Comparison of ENCODE assay signal across 18 cellular contexts in genomic region chr15:101447561-101448071, GRCh38. TPM values are rescaled to one million over a fixed set of nuclear protein-coding genes. Genes with fewer than 3 reads are reported as not detected.
DNase-seq lines count a peak whose midpoint lies in the region; ATAC-seq and TF ChIP-seq lines count a peak whose summit lies in the region.
"Had no signal": no experiment of that assay in that cellular context is flagged by ENCODE, and none has a peak within 500 bp of the region (broad histone marks: within the 10 kb centered on the region; RNA-seq: fewer than 3 reads in every experiment).

No MANE protein-coding gene starts in this region.

- intact Hi-C loops in right lobe of liver (cut with DNase I) = loop anchor here in 1 of 2 donors (10.0 kb wide), 1 partner anchor 167 kb away; no protein-coding TSS in a partner anchor
- intact Hi-C loops in spleen (cut with DNase I; ENCODE audit: low total_unique reads) = no loop called here
- intact Hi-C loops in naive thymus-derived CD4-positive, alpha-beta T cell (cut with micrococcal nuclease) = no loop called here

- peaks cover 0 to 6% (median 2%) of the 10 kb centered on the region in 4 donors for H3K36me3 ChIP-seq in right lobe of liver
- peaks cover 0 to 7% (median 0%) of the 10 kb centered on the region in 6 donors for H3K36me3 ChIP-seq in spleen
- H3K36me3 ChIP-seq in naive thymus-derived CD4-positive, alpha-beta T cell (ENCODE audit: control insufficient read depth in 2 of 3, insufficient read depth in 3 of 3, low read length in 3 of 3) = no peaks in the 10 kb centered on the region
- H3K36me3 ChIP-seq: HAP-1 had no signal

- H3K9me3 ChIP-seq in right lobe of liver (no peaks in the 10 kb centered on the region), spleen (no peaks in the 10 kb centered on the region)
- no peaks in the 10 kb centered on the region for H3K9me3 ChIP-seq in naive thymus-derived CD4-positive, alpha-beta T cell (ENCODE audit: control insufficient read depth in 2 of 3, low read length in 3 of 3)
- H3K9me3 ChIP-seq: HAP-1 had no signal

- TF ChIP-seq CTCF in endothelial cell (IDR thresholded peaks at IDR 0.05; ENCODE audit: unreplicated experiment) = no peak
- no peak for TF ChIP-seq CTCF in right lobe of liver (IDR thresholded peaks at IDR 0.05)
- TF ChIP-seq CTCF in spleen (IDR thresholded peaks at IDR 0.05 in 8 of 11, conservative IDR thresholded peaks at IDR 0.05 in 3 of 11) = no peak

- H3K27me3 Mint-ChIP-seq in endothelial cell (ENCODE audit: unreplicated experiment) = peaks cover 8% of the 10 kb centered on the region
- peaks cover 2 to 30% (median 24%) of the 10 kb centered on the region in 5 donors for H3K27me3 Mint-ChIP-seq in naive thymus-derived CD4-positive, alpha-beta T cell

- POLR2A ChIA-PET in naive thymus-derived CD4-positive, alpha-beta T cell (lab: Charles Lee) = no interaction called here

- H3K27ac ChIP-seq in right lobe of liver = peak overlapping the region; percentile 93 to 98 (median 97)
- H3K27ac ChIP-seq in spleen = peak overlapping the region in 6 of 8 donors; percentile 54 to 85 (median 74)
- H3K27ac ChIP-seq in naive thymus-derived CD4-positive, alpha-beta T cell (ENCODE audit: low read depth, low read length) = no peak overlapping the region
- H3K27ac ChIP-seq: HL-60 had no signal

- no peaks in the 10 kb centered on the region for H3K4me1 Mint-ChIP-seq in endothelial cell (ENCODE audit: unreplicated experiment)
- peaks cover 0 to 8% (median 4%) of the 10 kb centered on the region in 7 donors for H3K4me1 Mint-ChIP-seq in naive thymus-derived CD4-positive, alpha-beta T cell

- ATAC-seq in right lobe of liver (peak; percentile 35 to 63 (median 59)), GM18870 (IDR thresholded peaks at IDR 0.05; ENCODE audit: unreplicated experiment) (no peak)
- no peak for ATAC-seq in naive thymus-derived CD4-positive, alpha-beta T cell
- ATAC-seq: GM12878 had no signal

- peaks cover 0 to 84% (median 43%) of the 10 kb centered on the region in 4 donors for H3K4me1 ChIP-seq in right lobe of liver
- H3K4me1 ChIP-seq in spleen = peaks cover 8 to 64% (median 42%) of the 10 kb centered on the region in 6 donors
- H3K4me1 ChIP-seq in naive thymus-derived CD4-positive, alpha-beta T cell (ENCODE audit: control insufficient read depth in 2 of 2, insufficient read depth in 2 of 2, low read length in 2 of 2) = no peaks in the 10 kb centered on the region

- peak; percentile 47 for DNase-seq in activated CD8-positive, alpha-beta memory T cell treated with anti-CD3 and anti-CD28 coated beads for 24 hours
- DNase-seq in activated CD8-positive, alpha-beta memory T cell treated with anti-CD3 and anti-CD28 coated beads, Interleukin-2, amount 50 U/mL, for 4 hours = no peak
- DNase-seq in endothelial cell (ENCODE audit: low spot score) = no peak
- DNase-seq in right lobe of liver = peak; percentile 78 to 90 (median 90)
- peak; percentile 60 for DNase-seq in spleen
- DNase-seq in naive thymus-derived CD4-positive, alpha-beta T cell = no peak
- no peak for DNase-seq in NCI-H510A (lab: John Stamatoyannopoulos, UW)
- DNase-seq: C1 segment of cervical spinal cord, DND-41, GDM1, NCI-H1417 treated with DMSO at 0.1 percent for 48 hours, NCI-H2029 treated with DMSO at 0.1 percent for 48 hours, NCI-H510A treated with DMSO at 0.1 percent for 48 hours, NCI-H82 had no signal

- H3K36me3 Mint-ChIP-seq in endothelial cell (ENCODE audit: low read depth, unreplicated experiment) = no peaks in the 10 kb centered on the region
- peaks cover 0 to 2% (median 0%) of the 10 kb centered on the region in 5 donors for H3K36me3 Mint-ChIP-seq in naive thymus-derived CD4-positive, alpha-beta T cell

- TF ChIP-seq POLR2A in right lobe of liver (IDR thresholded peaks at IDR 0.05) (peak; percentile 59), spleen (IDR thresholded peaks at IDR 0.05) (no peak)

- H3K4me3 ChIP-seq in right lobe of liver (no peak overlapping the region), spleen (no peak overlapping the region)
- no peak overlapping the region for H3K4me3 ChIP-seq in naive thymus-derived CD4-positive, alpha-beta T cell (ENCODE audit: low read length)
- H3K4me3 ChIP-seq: GM12878, HAP-1 had no signal

- 17% methylated on average over 7 of the region's 20 CpGs for WGBS in right lobe of liver (ENCODE audit: insufficient coverage, low coverage, low lambda C conversion rate, missing lambda C conversion rate)
- 84 to 93% (median 91%) methylated on average over 20 of the region's 20 CpGs for WGBS in spleen, 5 donors

- H3K4me3 Mint-ChIP-seq in endothelial cell (ENCODE audit: unreplicated experiment) = no peak overlapping the region
- H3K4me3 Mint-ChIP-seq in naive thymus-derived CD4-positive, alpha-beta T cell = no peak overlapping the region

- H3K27ac Mint-ChIP-seq in endothelial cell (ENCODE audit: unreplicated experiment) = peak overlapping the region; percentile 40
- no peak overlapping the region for H3K27ac Mint-ChIP-seq in naive thymus-derived CD4-positive, alpha-beta T cell

- no peaks in the 10 kb centered on the region for H3K9me3 Mint-ChIP-seq in endothelial cell (ENCODE audit: unreplicated experiment)
- peaks cover 0 to 3% (median 0%) of the 10 kb centered on the region in 11 donors for H3K9me3 Mint-ChIP-seq in naive thymus-derived CD4-positive, alpha-beta T cell

- no peaks in the 10 kb centered on the region for H3K27me3 ChIP-seq in right lobe of liver
- peaks cover 0 to 21% (median 0%) of the 10 kb centered on the region in 7 donors for H3K27me3 ChIP-seq in spleen (replicated peaks in 1 of 7)
- no peaks in the 10 kb centered on the region for H3K27me3 ChIP-seq in naive thymus-derived CD4-positive, alpha-beta T cell (ENCODE audit: control insufficient read depth in 2 of 2, insufficient read depth in 2 of 2, low read length in 2 of 2)

- CTCF ChIA-PET in naive thymus-derived CD4-positive, alpha-beta T cell (lab: Charles Lee) = no interaction called here

RNA-seq across cellular contexts. Expression of gene PCSK6, which starts 41.9 kb away (rescaled TPM):
- total RNA-seq in endothelial cell (ENCODE audit: unreplicated experiment) (0.13 TPM), right lobe of liver (100 to 1,000 TPM; 165 to 218 (median 207) TPM), spleen (100 to 1,000 TPM; 167 to 403 (median 304) TPM)
- 10 to 100 TPM in 2 of 3 donors, 1 to 10 TPM in 1; 10.0 to 39.8 (median 21.7) TPM for polyA plus RNA-seq in spleen
- total RNA-seq in naive thymus-derived CD4-positive, alpha-beta T cell = 1 to 10 TPM in 2 of 5 experiments, under 1 TPM in 2, not detected in 1; 0.54 to 3.0 (median 1.3) TPM
- under 1 TPM; 0.12 to 0.39 TPM for polyA plus RNA-seq in naive thymus-derived CD4-positive, alpha-beta T cell

Comparison
In these comparisons a context has a peak if more than half of its experiments do, and no peak if none do; other contexts are left out.
1. DNase-seq: peak in activated CD8-positive, alpha-beta memory T cell treated with anti-CD3 and anti-CD28 coated beads for 24 hours (single experiment), right lobe of liver (3 of 3) and spleen (single experiment); none in activated CD8-positive, alpha-beta memory T cell treated with anti-CD3 and anti-CD28 coated beads, Interleukin-2, amount 50 U/mL, for 4 hours (single experiment), endothelial cell (single experiment), naive thymus-derived CD4-positive, alpha-beta T cell (0 of 9) and NCI-H510A (single experiment).
2. ATAC-seq: peak in right lobe of liver (4 of 4); none in GM18870 (single experiment) and naive thymus-derived CD4-positive, alpha-beta T cell (single experiment).
3. RNA of gene PCSK6, which starts 41.9 kb away (total RNA-seq): 167 to 403 TPM in spleen and 165 to 218 TPM in right lobe of liver; 0.54 to 3.0 TPM in naive thymus-derived CD4-positive, alpha-beta T cell and 0.13 TPM in endothelial cell (single experiment); every median in the first group is over 10 times any median in the second.